In the genomic region with DNA sequence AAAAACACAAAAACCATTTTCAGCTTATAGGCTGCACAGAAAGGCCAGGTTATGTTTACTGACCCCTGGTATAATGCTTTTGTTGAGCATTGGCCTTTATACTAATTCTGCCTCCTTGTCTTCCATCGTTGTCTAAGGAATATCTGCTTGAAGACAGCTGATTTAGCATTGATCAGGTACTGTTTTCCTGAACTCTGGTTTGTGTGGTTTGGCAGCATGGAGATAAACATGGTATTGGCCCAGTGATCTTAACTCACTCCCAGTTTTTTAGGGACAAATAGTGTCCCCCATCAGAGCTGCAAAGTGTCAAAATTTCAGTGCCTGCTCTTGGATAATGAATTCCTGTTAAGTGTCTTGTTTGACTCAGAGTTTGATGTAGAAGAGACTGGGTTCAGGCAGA, we compare ENCODE assay signal across 24 cellular contexts.
DNase-seq lines count a peak whose midpoint lies in the region; ATAC-seq and TF ChIP-seq lines count a peak whose summit lies in the region.
"Had no signal": no experiment of that assay in that cellular context is flagged by ENCODE, and none has a peak within 500 bp of the region (broad histone marks: within the 10 kb centered on the region; RNA-seq: fewer than 3 reads in every experiment).

No MANE protein-coding gene starts in this region.

- H2BK5ac ChIP-seq in mesendoderm (ENCODE audit: low read length), result no peak overlapping the region

- ATAC-seq in left lobe of liver, result peak; percentile 83
- ATAC-seq in stimulated activated effector memory CD8-positive, alpha-beta T cell treated with anti-CD3 and anti-CD28 coated beads, Interleukin-12 subunit alpha, Interleukin-12 subunit beta, amount 100 ng/mL, for 72 hours, result no peak
- ATAC-seq in HG03139 (IDR thresholded peaks at IDR 0.05; ENCODE audit: unreplicated experiment), result no peak
- ATAC-seq: A549, GM12878 had no signal

- H2BK120ac ChIP-seq in mesendoderm (ENCODE audit: low read depth, low read length), result no peak overlapping the region

- TF ChIP-seq CTCF in adrenal gland (IDR thresholded peaks at IDR 0.05), result no peak

- WGBS in mesendoderm (ENCODE audit: extremely low coverage, insufficient coverage, low lambda C conversion rate), result no CpG with 5 or more reads among the region's 1 CpG
- 87 to 93% (median 90%) methylated on average over 1 of the region's 1 CpG for WGBS in adrenal gland, 4 donors

- H3K79me1 ChIP-seq in mesendoderm (ENCODE audit: low read length), result peaks cover 20% of the 10 kb centered on the region

- no peak for TF ChIP-seq POLR2A in adrenal gland (IDR thresholded peaks at IDR 0.05)

- H3K27ac ChIP-seq in mesendoderm (ENCODE audit: low read depth, low read length), result no peak overlapping the region
- H3K27ac ChIP-seq in adrenal gland, result no peak overlapping the region
- H3K27ac ChIP-seq: A549; BLaER1 treated with 17β-estradiol and CSF1 and Interleukin-3, amounts not matched to agents 10 nM and 100 nM; GM23248 had no signal

- H3K4me1 Mint-ChIP-seq in activated naive CD4-positive, alpha-beta T cell treated with anti-CD3 and anti-CD28 coated beads, Interleukin-2, amount 50 U/mL, for 24 hours, result peaks cover 82% of the 10 kb centered on the region
- peaks cover 43% of the 10 kb centered on the region for H3K4me1 Mint-ChIP-seq in activated naive CD4-positive, alpha-beta T cell treated with anti-CD3 and anti-CD28 coated beads for 36 hours (ENCODE audit: low read depth)
- peaks cover 80% of the 10 kb centered on the region for H3K4me1 Mint-ChIP-seq in stimulated activated effector memory CD8-positive, alpha-beta T cell treated with anti-CD3 and anti-CD28 coated beads, Interleukin-12 subunit alpha, Interleukin-12 subunit beta, amount 100 ng/mL, for 72 hours

- peaks cover 25% of the 10 kb centered on the region for H3K36me3 Mint-ChIP-seq in activated naive CD4-positive, alpha-beta T cell treated with anti-CD3 and anti-CD28 coated beads, Interleukin-2, amount 50 U/mL, for 24 hours
- H3K36me3 Mint-ChIP-seq in activated naive CD4-positive, alpha-beta T cell treated with anti-CD3 and anti-CD28 coated beads for 36 hours (ENCODE audit: low read depth), result peaks cover 24% of the 10 kb centered on the region
- peaks cover 6% of the 10 kb centered on the region for H3K36me3 Mint-ChIP-seq in stimulated activated effector memory CD8-positive, alpha-beta T cell treated with anti-CD3 and anti-CD28 coated beads, Interleukin-12 subunit alpha, Interleukin-12 subunit beta, amount 100 ng/mL, for 72 hours

- no peak for DNase-seq in activated naive CD4-positive, alpha-beta T cell treated with anti-CD3 and anti-CD28 coated beads for 36 hours
- DNase-seq in left lobe of liver (ENCODE audit: low spot score) (no peak), mesendoderm (no peak), adrenal gland (no peak)
- DNase-seq in stimulated activated effector memory CD8-positive, alpha-beta T cell treated with anti-CD3 and anti-CD28 coated beads, Interleukin-12 subunit alpha, Interleukin-12 subunit beta, amount 100 ng/mL, for 72 hours (ENCODE audit: low spot score in 2 of 2), result no peak
- DNase-seq: 8988T; ACHN; AML-193; BE2C; CD4-positive, alpha-beta T cell; CD8-positive, alpha-beta memory T cell; DMS 273 treated with DMSO at 0.1 percent for 48 hours; DMS79; EL; GDM1; GM23248; H7; HCEC 1CT had no signal

- H3K4ac ChIP-seq in mesendoderm (ENCODE audit: low read depth, low read length), result no peak overlapping the region

- H3K9me3 ChIP-seq in adrenal gland (replicated peaks in 1 of 3), result no peaks in the 10 kb centered on the region
- H3K9me3 ChIP-seq: A549, BE2C had no signal

- H4K8ac ChIP-seq in mesendoderm (ENCODE audit: low read depth, low read length), result no peak overlapping the region

- H3K4me2 ChIP-seq in mesendoderm (ENCODE audit: low read length), result no peak overlapping the region
- H3K4me2 ChIP-seq: A549 had no signal

- H3K27me3 ChIP-seq in mesendoderm (ENCODE audit: insufficient read depth, low read length, poor library complexity) (no peaks in the 10 kb centered on the region), adrenal gland (no peaks in the 10 kb centered on the region)
- H3K27me3 ChIP-seq: BE2C; BLaER1 treated with 17β-estradiol and CSF1 and Interleukin-3, amounts not matched to agents 10 nM and 100 nM had no signal

- intact Hi-C loops in activated naive CD4-positive, alpha-beta T cell treated with anti-CD3 and anti-CD28 coated beads for 36 hours (cut with micrococcal nuclease), result no loop called here
- intact Hi-C loops in adrenal gland (cut with DNase I), result no loop called here

- no peak overlapping the region for H2AK5ac ChIP-seq in mesendoderm (ENCODE audit: low read length)

- no peak overlapping the region for H3K18ac ChIP-seq in mesendoderm (ENCODE audit: low read length)

- H3K4me3 ChIP-seq in mesendoderm (ENCODE audit: low read length) (no peak overlapping the region), adrenal gland (no peak overlapping the region)
- H3K4me3 ChIP-seq: A549; BLaER1 treated with 17β-estradiol and CSF1 and Interleukin-3, amounts not matched to agents 10 nM and 100 nM; GM12878; GM23248 had no signal

- H3K9me3 Mint-ChIP-seq in activated naive CD4-positive, alpha-beta T cell treated with anti-CD3 and anti-CD28 coated beads, Interleukin-2, amount 50 U/mL, for 24 hours, result no peaks in the 10 kb centered on the region
- no peaks in the 10 kb centered on the region for H3K9me3 Mint-ChIP-seq in activated naive CD4-positive, alpha-beta T cell treated with anti-CD3 and anti-CD28 coated beads for 36 hours
- no peaks in the 10 kb centered on the region for H3K9me3 Mint-ChIP-seq in stimulated activated effector memory CD8-positive, alpha-beta T cell treated with anti-CD3 and anti-CD28 coated beads, Interleukin-12 subunit alpha, Interleukin-12 subunit beta, amount 100 ng/mL, for 72 hours
- H3K9me3 Mint-ChIP-seq: CD14-positive monocyte; CD4-positive, alpha-beta T cell; CD8-positive, alpha-beta memory T cell had no signal

- no peak overlapping the region for H4K5ac ChIP-seq in mesendoderm (ENCODE audit: low read length)

- H3K4me3 Mint-ChIP-seq in activated naive CD4-positive, alpha-beta T cell treated with anti-CD3 and anti-CD28 coated beads, Interleukin-2, amount 50 U/mL, for 24 hours, result no peak overlapping the region
- no peak overlapping the region for H3K4me3 Mint-ChIP-seq in activated naive CD4-positive, alpha-beta T cell treated with anti-CD3 and anti-CD28 coated beads for 36 hours
- no peak overlapping the region for H3K4me3 Mint-ChIP-seq in stimulated activated effector memory CD8-positive, alpha-beta T cell treated with anti-CD3 and anti-CD28 coated beads, Interleukin-12 subunit alpha, Interleukin-12 subunit beta, amount 100 ng/mL, for 72 hours
- H3K4me3 Mint-ChIP-seq: CD14-positive monocyte; CD4-positive, alpha-beta T cell had no signal

- H3K9ac ChIP-seq in mesendoderm (ENCODE audit: low read length), result no peak overlapping the region
- H3K9ac ChIP-seq: BLaER1 treated with 17β-estradiol and CSF1 and Interleukin-3, amounts not matched to agents 10 nM and 100 nM; GM23248 had no signal

- peak overlapping the region; percentile 14 for H3K27ac Mint-ChIP-seq in activated naive CD4-positive, alpha-beta T cell treated with anti-CD3 and anti-CD28 coated beads, Interleukin-2, amount 50 U/mL, for 24 hours
- no peak overlapping the region for H3K27ac Mint-ChIP-seq in activated naive CD4-positive, alpha-beta T cell treated with anti-CD3 and anti-CD28 coated beads for 36 hours
- peak overlapping the region; percentile 21 for H3K27ac Mint-ChIP-seq in stimulated activated effector memory CD8-positive, alpha-beta T cell treated with anti-CD3 and anti-CD28 coated beads, Interleukin-12 subunit alpha, Interleukin-12 subunit beta, amount 100 ng/mL, for 72 hours
- H3K27ac Mint-ChIP-seq: CD4-positive, alpha-beta T cell had no signal

- H3K4me1 ChIP-seq in mesendoderm (ENCODE audit: control insufficient read depth, low read depth, low read length) (peaks cover 15% of the 10 kb centered on the region), adrenal gland (replicated peaks in 1 of 2) (peaks cover 0 to 8% of the 10 kb centered on the region in 2 donors)

- no peak overlapping the region for H2BK15ac ChIP-seq in mesendoderm (replicated peaks; ENCODE audit: low read depth)

- peak overlapping the region; percentile 76 for H3K23ac ChIP-seq in mesendoderm (ENCODE audit: low read length)

- no peak overlapping the region for H3K56ac ChIP-seq in mesendoderm (ENCODE audit: low read length)

- H3K36me3 ChIP-seq in mesendoderm (ENCODE audit: control insufficient read depth, insufficient read depth, low read length) (no peaks in the 10 kb centered on the region), adrenal gland (replicated peaks in 1 of 2) (no peaks in the 10 kb centered on the region)
- H3K36me3 ChIP-seq: BE2C had no signal

- H3K27me3 Mint-ChIP-seq in activated naive CD4-positive, alpha-beta T cell treated with anti-CD3 and anti-CD28 coated beads, Interleukin-2, amount 50 U/mL, for 24 hours, result no peaks in the 10 kb centered on the region
- H3K27me3 Mint-ChIP-seq in activated naive CD4-positive, alpha-beta T cell treated with anti-CD3 and anti-CD28 coated beads for 36 hours (ENCODE audit: low read depth), result no peaks in the 10 kb centered on the region
- H3K27me3 Mint-ChIP-seq: CD4-positive, alpha-beta T cell; CD8-positive, alpha-beta memory T cell had no signal

- CTCF ChIA-PET in activated naive CD4-positive, alpha-beta T cell treated with anti-CD3 and anti-CD28 coated beads for 36 hours (lab: Charles Lee), result no interaction called here

- H3K79me2 ChIP-seq in mesendoderm (ENCODE audit: control insufficient read depth, insufficient read depth, low read length), result peaks cover 33% of the 10 kb centered on the region
